In genomic region chr9:129102791-129103594, GRCh38 we compare ENCODE assay signal across 9 cellular contexts. TPM values are rescaled to one million over a fixed set of nuclear protein-coding genes. Genes with fewer than 3 reads are reported as not detected.
DNase-seq lines count a peak whose midpoint lies in the region; FAIRE-seq and TF ChIP-seq lines count a peak whose summit lies in the region.
"Had no signal": no experiment of that assay in that cellular context is flagged by ENCODE, and none has a peak within 500 bp of the region (broad histone marks: within the 10 kb centered on the region; RNA-seq: fewer than 3 reads in every experiment).

No MANE protein-coding gene starts in this region.

- H3K9me3 ChIP-seq in kidney (ENCODE audit: control insufficient read depth in 1 of 2, low read length in 2 of 2) (no peaks in the 10 kb centered on the region), transverse colon (no peaks in the 10 kb centered on the region)

- TF ChIP-seq POLR2A in transverse colon (IDR thresholded peaks at IDR 0.05) = no peak

- DNase-seq in AG09309 (ENCODE audit: low read depth) (no peak), NCI-H524 treated with DMSO at 0.1 percent for 48 hours (lab: John Stamatoyannopoulos, UW) (peak; percentile 2), astrocyte of the hippocampus (ENCODE audit: low read depth, low spot score) (peak; percentile 54), kidney (no peak), transverse colon (peak; percentile 52), DMS79 (lab: John Stamatoyannopoulos, UW) (no peak)
- no peak for DNase-seq in activated effector memory CD4-positive, alpha-beta T cell treated with Interleukin-2 at 50 U/mL for 16 hours

- peak; percentile 58 for TF ChIP-seq CTCF in AG09309 (IDR thresholded peaks at IDR 0.05; ENCODE audit: control insufficient read depth, insufficient read depth, low read depth, low read length, missing control alignments)
- peak; percentile 60 for TF ChIP-seq CTCF in GM12874 (IDR thresholded peaks at IDR 0.05; ENCODE audit: insufficient read depth, low read depth, low read length)
- peak; percentile 30 for TF ChIP-seq CTCF in kidney (IDR thresholded peaks at IDR 0.05; ENCODE audit: borderline replicate concordance, extremely low read depth, insufficient read depth)
- peak; percentile 35 to 64 (median 51) for TF ChIP-seq CTCF in transverse colon (IDR thresholded peaks at IDR 0.05)

- no peak for TF ChIP-seq EP300 in transverse colon (IDR thresholded peaks at IDR 0.05; ENCODE audit: low read depth)

- no peak overlapping the region for H3K9ac ChIP-seq in kidney (ENCODE audit: low read length in 2 of 2)

- H3K27ac ChIP-seq in kidney (ENCODE audit: low read depth in 2 of 2, low read length in 2 of 2) (no peak overlapping the region), transverse colon (no peak overlapping the region)

- FAIRE-seq in kidney (lab: Jason Lieb, UNC) = no peak
- FAIRE-seq: endometrium had no signal

- H3K36me3 ChIP-seq in kidney (ENCODE audit: control insufficient read depth in 1 of 2, insufficient read depth in 2 of 2, low read length in 2 of 2) = peaks cover 2 to 9% of the 10 kb centered on the region in 2 donors
- H3K36me3 ChIP-seq in transverse colon = peaks cover 0 to 12% (median 0%) of the 10 kb centered on the region in 4 donors

- no peaks in the 10 kb centered on the region for H3K27me3 ChIP-seq in transverse colon

- no peak overlapping the region for H3K4me3 ChIP-seq in AG09309 (ENCODE audit: control insufficient read depth, low read depth, low read length)
- no peak overlapping the region for H3K4me3 ChIP-seq in kidney (ENCODE audit: low read length in 2 of 2)
- H3K4me3 ChIP-seq in transverse colon = no peak overlapping the region

- intact Hi-C loops in kidney (cut with DNase I) = no loop called here
- intact Hi-C loops in transverse colon (cut with DNase I; ENCODE audit: low total_unique reads) = no loop called here

- 33 to 50% methylated on average over 1 to 14 of the region's 14 CpGs for WGBS in transverse colon (ENCODE audit: low coverage in 1 of 2), 2 donors

- in situ Hi-C loops in transverse colon (cut with MboI; ENCODE audit: low pct_ligation_motif_present in 1 of 4, low pct_unique_long_range_greater_than_20kb in 1 of 4, low sequenced_read_pairs in 3 of 4) = no loop called here

- no peaks in the 10 kb centered on the region for H3K4me1 ChIP-seq in kidney (ENCODE audit: control insufficient read depth in 1 of 2, insufficient read depth in 1 of 2, low read depth in 1 of 2, low read length in 2 of 2)
- peaks cover 0 to 8% (median 3%) of the 10 kb centered on the region in 4 donors for H3K4me1 ChIP-seq in transverse colon

RNA-seq across cellular contexts. Expression of gene CRAT, which starts 7.6 kb away (rescaled TPM):
- total RNA-seq in kidney (32.3 TPM), transverse colon (100 to 1,000 TPM; 124 to 161 (median 136) TPM)
- polyA plus RNA-seq in kidney (ENCODE audit: insufficient read depth, low read depth, low replicate concordance) = 76.8 TPM

RNA-seq across cellular contexts. Expression of gene PTPA, which starts 8.2 kb away (rescaled TPM):
- total RNA-seq in kidney (164 TPM), transverse colon (100 to 1,000 TPM in 1 of 4 donors, 10 to 100 TPM in 3; 37.4 to 241 (median 66.5) TPM)
- 161 TPM for polyA plus RNA-seq in kidney (ENCODE audit: insufficient read depth, low read depth, low replicate concordance)

RNA-seq across cellular contexts. Expression of gene DOLPP1, which starts 22.1 kb away (rescaled TPM):
- 9.1 TPM for total RNA-seq in kidney
- polyA plus RNA-seq in kidney (ENCODE audit: insufficient read depth, low read depth, low replicate concordance) = 12.1 TPM
- total RNA-seq in transverse colon = 10 to 100 TPM; 15.7 to 52.4 (median 38.2) TPM

Comparison
In these comparisons a context has a peak if more than half of its experiments do, and no peak if none do; other contexts are left out.
1. DNase-seq: peak in NCI-H524 treated with DMSO at 0.1 percent for 48 hours (single experiment), astrocyte of the hippocampus (single experiment) and transverse colon (single experiment); none in AG09309 (single experiment), kidney (single experiment), DMS79 (single experiment) and activated effector memory CD4-positive, alpha-beta T cell treated with Interleukin-2 at 50 U/mL for 16 hours (single experiment).
2. Peak in every context shown above with its lines, with median percentiles within 50 percentile points of each other: CTCF ChIP-seq.